1 cellular context compared by ENCODE assay signal in the genomic region with DNA sequence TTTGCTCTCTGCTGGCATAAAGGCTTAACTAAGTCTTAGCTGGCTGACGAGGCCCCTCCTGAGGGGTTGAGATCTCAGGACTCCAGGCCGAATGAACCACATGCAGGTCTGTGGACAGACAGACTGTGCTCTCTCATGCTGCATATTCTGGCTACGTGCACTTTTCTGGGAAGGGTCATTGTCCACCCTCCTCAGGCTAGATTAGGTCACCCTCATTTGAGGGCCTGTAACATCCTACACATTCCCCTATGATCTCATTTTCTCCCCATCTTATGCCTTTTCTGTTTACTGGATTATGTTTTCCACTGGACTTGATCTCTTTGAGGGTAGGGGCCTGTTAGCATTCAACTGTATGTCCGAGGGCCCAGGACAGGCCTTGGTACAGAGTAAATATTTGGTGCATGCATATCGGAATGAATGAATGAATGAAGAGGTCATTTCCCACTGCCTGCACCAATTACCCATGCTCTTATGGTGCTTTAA.
A peak's percentile ranks its signal among the peaks of the same experiment; 100 is the strongest.
TF ChIP-seq lines count a peak whose summit lies in the region.

No MANE protein-coding gene starts in this region.

TF ChIP-seq in HepG2, 621 proteins besides CTCF, POLR2A, EP300 and RAD21 (continued from another document):
- TF ChIP-seq ZBTB39 (CRISPR knock-in tag; IDR thresholded peaks at IDR 0.05): no peak
- TF ChIP-seq KMT2A (CRISPR knock-in tag; IDR thresholded peaks at IDR 0.05): 0 out of 2 replicates have a peak, but pooled peaks have one; percentile 4
- TF ChIP-seq SOX13 (IDR thresholded peaks at IDR 0.05): no peak
- TF ChIP-seq SOX13 (CRISPR knock-in tag; conservative IDR thresholded peaks at IDR 0.05 in 1 of 2, IDR thresholded peaks at IDR 0.05 in 1 of 2): peak in 1 of 2 experiments; percentile 28; a peak in 1 of 4 replicates
- TF ChIP-seq JARID2 (CRISPR knock-in tag; IDR thresholded peaks at IDR 0.05; ENCODE audit: insufficient replicate concordance): no peak
- TF ChIP-seq ZSCAN9 (CRISPR knock-in tag; IDR thresholded peaks at IDR 0.05; ENCODE audit: borderline replicate concordance): peak; percentile 41; the same call in 1 of the 2 replicates
- TF ChIP-seq FOXP1 (IDR thresholded peaks at IDR 0.05): no peak
- peak; percentile 58; the same call in 1 of the 2 replicates for TF ChIP-seq FOXP1 (CRISPR knock-in tag; IDR thresholded peaks at IDR 0.05)
- TF ChIP-seq NR2F1 (CRISPR knock-in tag; IDR thresholded peaks at IDR 0.05): no peak
- peak; percentile 94 for TF ChIP-seq ZNF24 (IDR thresholded peaks at IDR 0.05)
- TF ChIP-seq FOXP4 (CRISPR knock-in tag; IDR thresholded peaks at IDR 0.05): peak; percentile 20; the same call in 1 of the 2 replicates
- TF ChIP-seq ZNF792 (CRISPR knock-in tag; IDR thresholded peaks at IDR 0.05): peak; percentile 28; the same call in 1 of the 2 replicates
- TF ChIP-seq BCL6 (CRISPR knock-in tag; IDR thresholded peaks at IDR 0.05): peak; percentile 13; the same call in 1 of the 2 replicates
- 0 out of 2 replicates have a peak, but pooled peaks have one; percentile 37 for TF ChIP-seq ZNF773 (CRISPR knock-in tag; IDR thresholded peaks at IDR 0.05; ENCODE audit: borderline replicate concordance)
- TF ChIP-seq SATB2 (CRISPR knock-in tag; IDR thresholded peaks at IDR 0.05): no peak
